1 cellular context compared by ENCODE assay signal in the genomic region with DNA sequence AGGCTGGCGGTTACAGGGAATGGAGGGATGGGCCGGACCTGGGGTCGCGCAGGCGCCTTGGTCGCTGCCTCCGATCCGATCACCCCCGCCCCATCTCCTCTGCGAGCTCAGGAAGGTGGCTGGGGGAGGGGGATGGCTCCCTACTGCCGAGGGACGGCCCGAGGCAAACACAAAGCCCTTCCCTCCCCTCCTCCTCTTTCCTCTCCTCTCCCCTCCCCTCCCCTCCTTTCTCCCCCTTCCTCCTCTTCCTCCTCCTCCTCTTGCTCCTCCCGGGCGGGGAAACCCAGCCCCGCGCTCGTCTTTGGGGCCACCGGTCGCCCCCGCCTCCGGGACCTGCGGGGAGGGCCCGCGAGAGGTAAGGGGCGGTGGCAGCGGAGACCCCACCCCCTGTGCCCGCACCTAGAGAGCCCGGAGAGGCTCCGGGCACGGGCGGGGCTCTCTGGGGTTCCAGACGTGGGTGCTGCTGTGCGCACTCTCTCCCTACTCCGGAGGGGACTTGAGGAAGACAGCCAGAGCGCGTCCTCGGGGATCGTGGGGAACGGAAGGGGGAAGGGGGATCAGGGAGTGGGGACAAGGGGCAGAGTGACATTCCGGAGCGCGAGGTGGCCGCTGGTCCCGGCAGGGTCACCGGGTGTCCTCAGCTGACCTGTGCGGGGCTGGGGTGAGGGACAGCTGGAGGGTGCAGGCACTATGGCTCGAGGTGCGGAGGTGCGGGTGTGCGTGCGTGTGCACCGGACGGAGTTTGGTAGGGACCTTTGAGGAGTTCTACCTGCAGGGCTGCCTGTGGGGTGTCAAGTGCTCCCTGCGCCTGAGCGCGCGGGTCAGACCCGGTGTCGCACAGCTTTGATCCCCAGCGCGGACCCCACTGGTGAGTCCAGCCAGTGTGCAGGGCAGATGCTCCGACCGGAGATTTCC.
TF ChIP-seq lines count a peak whose summit lies in the region.

A gene with protein sequence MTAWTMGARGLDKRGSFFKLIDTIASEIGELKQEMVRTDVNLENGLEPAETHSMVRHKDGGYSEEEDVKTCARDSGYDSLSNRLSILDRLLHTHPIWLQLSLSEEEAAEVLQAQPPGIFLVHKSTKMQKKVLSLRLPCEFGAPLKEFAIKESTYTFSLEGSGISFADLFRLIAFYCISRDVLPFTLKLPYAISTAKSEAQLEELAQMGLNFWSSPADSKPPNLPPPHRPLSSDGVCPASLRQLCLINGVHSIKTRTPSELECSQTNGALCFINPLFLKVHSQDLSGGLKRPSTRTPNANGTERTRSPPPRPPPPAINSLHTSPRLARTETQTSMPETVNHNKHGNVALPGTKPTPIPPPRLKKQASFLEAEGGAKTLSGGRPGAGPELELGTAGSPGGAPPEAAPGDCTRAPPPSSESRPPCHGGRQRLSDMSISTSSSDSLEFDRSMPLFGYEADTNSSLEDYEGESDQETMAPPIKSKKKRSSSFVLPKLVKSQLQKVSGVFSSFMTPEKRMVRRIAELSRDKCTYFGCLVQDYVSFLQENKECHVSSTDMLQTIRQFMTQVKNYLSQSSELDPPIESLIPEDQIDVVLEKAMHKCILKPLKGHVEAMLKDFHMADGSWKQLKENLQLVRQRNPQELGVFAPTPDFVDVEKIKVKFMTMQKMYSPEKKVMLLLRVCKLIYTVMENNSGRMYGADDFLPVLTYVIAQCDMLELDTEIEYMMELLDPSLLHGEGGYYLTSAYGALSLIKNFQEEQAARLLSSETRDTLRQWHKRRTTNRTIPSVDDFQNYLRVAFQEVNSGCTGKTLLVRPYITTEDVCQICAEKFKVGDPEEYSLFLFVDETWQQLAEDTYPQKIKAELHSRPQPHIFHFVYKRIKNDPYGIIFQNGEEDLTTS (plus strand): TSS at position 286 of the 915 bp plus-strand sequence. CDS start 131,344 bp downstream, outside the sequence.

TF ChIP-seq in HepG2, 621 proteins besides CTCF, POLR2A, EP300 and RAD21 (continued from another document and continues in another):
- TF ChIP-seq ZNF510 (CRISPR knock-in tag; IDR thresholded peaks at IDR 0.05; ENCODE audit: low read depth) (no peak), RFXAP (CRISPR knock-in tag; IDR thresholded peaks at IDR 0.05; ENCODE audit: borderline replicate concordance) (no peak), GZF1 (CRISPR knock-in tag; IDR thresholded peaks at IDR 0.05) (no peak), ATF1 (CRISPR knock-in tag; IDR thresholded peaks at IDR 0.05) (no peak), ATAD3A (CRISPR knock-in tag; IDR thresholded peaks at IDR 0.05) (no peak), RARA (CRISPR knock-in tag; IDR thresholded peaks at IDR 0.05) (peak; percentile 34; the same call in 1 of the 2 replicates), HNRNPUL1 (IDR thresholded peaks at IDR 0.05; ENCODE audit: low read depth, low read length) (no peak), ETV5 (CRISPR knock-in tag; IDR thresholded peaks at IDR 0.05; ENCODE audit: borderline replicate concordance) (no peak), MAF1 (CRISPR knock-in tag; IDR thresholded peaks at IDR 0.05; ENCODE audit: borderline replicate concordance) (no peak), MBD4 (IDR thresholded peaks at IDR 0.05; ENCODE audit: borderline replicate concordance, low read length) (no peak), KAT7 (CRISPR knock-in tag; IDR thresholded peaks at IDR 0.05; ENCODE audit: borderline replicate concordance) (no peak), KDM6A (CRISPR knock-in tag; IDR thresholded peaks at IDR 0.05; ENCODE audit: low read depth) (no peak), EHMT2 (IDR thresholded peaks at IDR 0.05; ENCODE audit: borderline replicate concordance, low read depth, low read length) (no peak), ZNF775 (CRISPR knock-in tag; IDR thresholded peaks at IDR 0.05; ENCODE audit: borderline replicate concordance) (no peak), PLRG1 (conservative IDR thresholded peaks at IDR 0.05) (no peak), ZNF10 (CRISPR knock-in tag; IDR thresholded peaks at IDR 0.05; ENCODE audit: borderline replicate concordance, low read depth) (no peak), WIZ (CRISPR knock-in tag; IDR thresholded peaks at IDR 0.05) (no peak), ZNF660 (CRISPR knock-in tag; IDR thresholded peaks at IDR 0.05; ENCODE audit: borderline replicate concordance, low read depth) (no peak), ZNF121 (CRISPR knock-in tag; IDR thresholded peaks at IDR 0.05) (no peak), ZNF253 (CRISPR knock-in tag; IDR thresholded peaks at IDR 0.05; ENCODE audit: borderline replicate concordance) (0 out of 2 replicates have a peak, but pooled peaks have one; percentile 47)
- TF ChIP-seq, protein P1, sequence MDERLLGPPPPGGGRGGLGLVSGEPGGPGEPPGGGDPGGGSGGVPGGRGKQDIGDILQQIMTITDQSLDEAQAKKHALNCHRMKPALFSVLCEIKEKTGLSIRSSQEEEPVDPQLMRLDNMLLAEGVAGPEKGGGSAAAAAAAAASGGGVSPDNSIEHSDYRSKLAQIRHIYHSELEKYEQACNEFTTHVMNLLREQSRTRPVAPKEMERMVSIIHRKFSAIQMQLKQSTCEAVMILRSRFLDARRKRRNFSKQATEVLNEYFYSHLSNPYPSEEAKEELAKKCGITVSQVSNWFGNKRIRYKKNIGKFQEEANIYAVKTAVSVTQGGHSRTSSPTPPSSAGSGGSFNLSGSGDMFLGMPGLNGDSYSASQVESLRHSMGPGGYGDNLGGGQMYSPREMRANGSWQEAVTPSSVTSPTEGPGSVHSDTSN (CRISPR knock-in tag; IDR thresholded peaks at IDR 0.05), result no peak
- TF ChIP-seq, protein P2, sequence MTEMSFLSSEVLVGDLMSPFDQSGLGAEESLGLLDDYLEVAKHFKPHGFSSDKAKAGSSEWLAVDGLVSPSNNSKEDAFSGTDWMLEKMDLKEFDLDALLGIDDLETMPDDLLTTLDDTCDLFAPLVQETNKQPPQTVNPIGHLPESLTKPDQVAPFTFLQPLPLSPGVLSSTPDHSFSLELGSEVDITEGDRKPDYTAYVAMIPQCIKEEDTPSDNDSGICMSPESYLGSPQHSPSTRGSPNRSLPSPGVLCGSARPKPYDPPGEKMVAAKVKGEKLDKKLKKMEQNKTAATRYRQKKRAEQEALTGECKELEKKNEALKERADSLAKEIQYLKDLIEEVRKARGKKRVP (CRISPR knock-in tag; IDR thresholded peaks at IDR 0.05), result 0 out of 4 replicates have a peak, but pooled peaks of 1 of the 2 experiments have one; percentile 16
- TF ChIP-seq, protein P3, sequence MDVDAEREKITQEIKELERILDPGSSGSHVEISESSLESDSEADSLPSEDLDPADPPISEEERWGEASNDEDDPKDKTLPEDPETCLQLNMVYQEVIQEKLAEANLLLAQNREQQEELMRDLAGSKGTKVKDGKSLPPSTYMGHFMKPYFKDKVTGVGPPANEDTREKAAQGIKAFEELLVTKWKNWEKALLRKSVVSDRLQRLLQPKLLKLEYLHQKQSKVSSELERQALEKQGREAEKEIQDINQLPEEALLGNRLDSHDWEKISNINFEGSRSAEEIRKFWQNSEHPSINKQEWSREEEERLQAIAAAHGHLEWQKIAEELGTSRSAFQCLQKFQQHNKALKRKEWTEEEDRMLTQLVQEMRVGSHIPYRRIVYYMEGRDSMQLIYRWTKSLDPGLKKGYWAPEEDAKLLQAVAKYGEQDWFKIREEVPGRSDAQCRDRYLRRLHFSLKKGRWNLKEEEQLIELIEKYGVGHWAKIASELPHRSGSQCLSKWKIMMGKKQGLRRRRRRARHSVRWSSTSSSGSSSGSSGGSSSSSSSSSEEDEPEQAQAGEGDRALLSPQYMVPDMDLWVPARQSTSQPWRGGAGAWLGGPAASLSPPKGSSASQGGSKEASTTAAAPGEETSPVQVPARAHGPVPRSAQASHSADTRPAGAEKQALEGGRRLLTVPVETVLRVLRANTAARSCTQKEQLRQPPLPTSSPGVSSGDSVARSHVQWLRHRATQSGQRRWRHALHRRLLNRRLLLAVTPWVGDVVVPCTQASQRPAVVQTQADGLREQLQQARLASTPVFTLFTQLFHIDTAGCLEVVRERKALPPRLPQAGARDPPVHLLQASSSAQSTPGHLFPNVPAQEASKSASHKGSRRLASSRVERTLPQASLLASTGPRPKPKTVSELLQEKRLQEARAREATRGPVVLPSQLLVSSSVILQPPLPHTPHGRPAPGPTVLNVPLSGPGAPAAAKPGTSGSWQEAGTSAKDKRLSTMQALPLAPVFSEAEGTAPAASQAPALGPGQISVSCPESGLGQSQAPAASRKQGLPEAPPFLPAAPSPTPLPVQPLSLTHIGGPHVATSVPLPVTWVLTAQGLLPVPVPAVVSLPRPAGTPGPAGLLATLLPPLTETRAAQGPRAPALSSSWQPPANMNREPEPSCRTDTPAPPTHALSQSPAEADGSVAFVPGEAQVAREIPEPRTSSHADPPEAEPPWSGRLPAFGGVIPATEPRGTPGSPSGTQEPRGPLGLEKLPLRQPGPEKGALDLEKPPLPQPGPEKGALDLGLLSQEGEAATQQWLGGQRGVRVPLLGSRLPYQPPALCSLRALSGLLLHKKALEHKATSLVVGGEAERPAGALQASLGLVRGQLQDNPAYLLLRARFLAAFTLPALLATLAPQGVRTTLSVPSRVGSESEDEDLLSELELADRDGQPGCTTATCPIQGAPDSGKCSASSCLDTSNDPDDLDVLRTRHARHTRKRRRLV (CRISPR knock-in tag; IDR thresholded peaks at IDR 0.05), result 0 out of 2 replicates have a peak, but pooled peaks have one; percentile 57
- TF ChIP-seq, protein P4, sequence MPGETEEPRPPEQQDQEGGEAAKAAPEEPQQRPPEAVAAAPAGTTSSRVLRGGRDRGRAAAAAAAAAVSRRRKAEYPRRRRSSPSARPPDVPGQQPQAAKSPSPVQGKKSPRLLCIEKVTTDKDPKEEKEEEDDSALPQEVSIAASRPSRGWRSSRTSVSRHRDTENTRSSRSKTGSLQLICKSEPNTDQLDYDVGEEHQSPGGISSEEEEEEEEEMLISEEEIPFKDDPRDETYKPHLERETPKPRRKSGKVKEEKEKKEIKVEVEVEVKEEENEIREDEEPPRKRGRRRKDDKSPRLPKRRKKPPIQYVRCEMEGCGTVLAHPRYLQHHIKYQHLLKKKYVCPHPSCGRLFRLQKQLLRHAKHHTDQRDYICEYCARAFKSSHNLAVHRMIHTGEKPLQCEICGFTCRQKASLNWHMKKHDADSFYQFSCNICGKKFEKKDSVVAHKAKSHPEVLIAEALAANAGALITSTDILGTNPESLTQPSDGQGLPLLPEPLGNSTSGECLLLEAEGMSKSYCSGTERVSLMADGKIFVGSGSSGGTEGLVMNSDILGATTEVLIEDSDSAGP (CRISPR knock-in tag; IDR thresholded peaks at IDR 0.05; ENCODE audit: borderline replicate concordance), result 0 out of 2 replicates have a peak, but pooled peaks have one; percentile 6
- TF ChIP-seq, protein P5, sequence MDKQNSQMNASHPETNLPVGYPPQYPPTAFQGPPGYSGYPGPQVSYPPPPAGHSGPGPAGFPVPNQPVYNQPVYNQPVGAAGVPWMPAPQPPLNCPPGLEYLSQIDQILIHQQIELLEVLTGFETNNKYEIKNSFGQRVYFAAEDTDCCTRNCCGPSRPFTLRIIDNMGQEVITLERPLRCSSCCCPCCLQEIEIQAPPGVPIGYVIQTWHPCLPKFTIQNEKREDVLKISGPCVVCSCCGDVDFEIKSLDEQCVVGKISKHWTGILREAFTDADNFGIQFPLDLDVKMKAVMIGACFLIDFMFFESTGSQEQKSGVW (CRISPR knock-in tag; IDR thresholded peaks at IDR 0.05; ENCODE audit: borderline replicate concordance), result no peak
- TF ChIP-seq, protein P6, sequence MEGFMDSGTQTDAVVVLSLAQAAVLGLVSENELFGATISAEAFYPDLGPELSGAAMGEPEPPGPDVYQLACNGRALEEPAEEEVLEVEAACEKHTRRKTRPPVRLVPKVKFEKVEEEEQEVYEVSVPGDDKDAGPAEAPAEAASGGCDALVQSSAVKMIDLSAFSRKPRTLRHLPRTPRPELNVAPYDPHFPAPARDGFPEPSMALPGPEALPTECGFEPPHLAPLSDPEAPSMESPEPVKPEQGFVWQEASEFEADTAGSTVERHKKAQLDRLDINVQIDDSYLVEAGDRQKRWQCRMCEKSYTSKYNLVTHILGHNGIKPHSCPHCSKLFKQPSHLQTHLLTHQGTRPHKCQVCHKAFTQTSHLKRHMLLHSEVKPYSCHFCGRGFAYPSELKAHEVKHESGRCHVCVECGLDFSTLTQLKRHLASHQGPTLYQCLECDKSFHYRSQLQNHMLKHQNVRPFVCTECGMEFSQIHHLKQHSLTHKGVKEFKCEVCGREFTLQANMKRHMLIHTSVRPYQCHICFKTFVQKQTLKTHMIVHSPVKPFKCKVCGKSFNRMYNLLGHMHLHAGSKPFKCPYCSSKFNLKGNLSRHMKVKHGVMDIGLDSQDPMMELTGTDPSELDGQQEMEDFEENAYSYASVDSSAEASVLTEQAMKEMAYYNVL (CRISPR knock-in tag; IDR thresholded peaks at IDR 0.05; ENCODE audit: borderline replicate concordance), result no peak
- TF ChIP-seq, protein P7, sequence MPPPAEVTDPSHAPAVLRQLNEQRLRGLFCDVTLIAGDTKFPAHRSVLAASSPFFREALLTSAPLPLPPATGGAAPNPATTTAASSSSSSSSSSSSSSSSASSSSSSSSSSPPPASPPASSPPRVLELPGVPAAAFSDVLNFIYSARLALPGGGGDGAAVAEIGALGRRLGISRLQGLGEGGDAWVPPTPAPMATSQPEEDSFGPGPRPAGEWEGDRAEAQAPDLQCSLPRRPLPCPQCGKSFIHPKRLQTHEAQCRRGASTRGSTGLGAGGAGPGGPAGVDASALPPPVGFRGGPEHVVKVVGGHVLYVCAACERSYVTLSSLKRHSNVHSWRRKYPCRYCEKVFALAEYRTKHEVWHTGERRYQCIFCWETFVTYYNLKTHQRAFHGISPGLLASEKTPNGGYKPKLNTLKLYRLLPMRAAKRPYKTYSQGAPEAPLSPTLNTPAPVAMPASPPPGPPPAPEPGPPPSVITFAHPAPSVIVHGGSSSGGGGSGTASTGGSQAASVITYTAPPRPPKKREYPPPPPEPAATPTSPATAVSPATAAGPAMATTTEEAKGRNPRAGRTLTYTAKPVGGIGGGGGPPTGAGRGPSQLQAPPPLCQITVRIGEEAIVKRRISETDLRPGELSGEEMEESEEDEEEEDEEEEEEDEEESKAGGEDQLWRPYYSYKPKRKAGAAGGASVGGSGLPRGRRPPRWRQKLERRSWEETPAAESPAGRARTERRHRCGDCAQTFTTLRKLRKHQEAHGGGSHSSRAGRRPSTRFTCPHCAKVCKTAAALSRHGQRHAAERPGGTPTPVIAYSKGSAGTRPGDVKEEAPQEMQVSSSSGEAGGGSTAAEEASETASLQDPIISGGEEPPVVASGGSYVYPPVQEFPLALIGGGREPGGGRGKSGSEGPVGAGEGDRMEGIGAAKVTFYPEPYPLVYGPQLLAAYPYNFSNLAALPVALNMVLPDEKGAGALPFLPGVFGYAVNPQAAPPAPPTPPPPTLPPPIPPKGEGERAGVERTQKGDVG (CRISPR knock-in tag; IDR thresholded peaks at IDR 0.05; ENCODE audit: borderline replicate concordance), result 0 out of 2 replicates have a peak, but pooled peaks have one; percentile 39
- TF ChIP-seq, protein P8, sequence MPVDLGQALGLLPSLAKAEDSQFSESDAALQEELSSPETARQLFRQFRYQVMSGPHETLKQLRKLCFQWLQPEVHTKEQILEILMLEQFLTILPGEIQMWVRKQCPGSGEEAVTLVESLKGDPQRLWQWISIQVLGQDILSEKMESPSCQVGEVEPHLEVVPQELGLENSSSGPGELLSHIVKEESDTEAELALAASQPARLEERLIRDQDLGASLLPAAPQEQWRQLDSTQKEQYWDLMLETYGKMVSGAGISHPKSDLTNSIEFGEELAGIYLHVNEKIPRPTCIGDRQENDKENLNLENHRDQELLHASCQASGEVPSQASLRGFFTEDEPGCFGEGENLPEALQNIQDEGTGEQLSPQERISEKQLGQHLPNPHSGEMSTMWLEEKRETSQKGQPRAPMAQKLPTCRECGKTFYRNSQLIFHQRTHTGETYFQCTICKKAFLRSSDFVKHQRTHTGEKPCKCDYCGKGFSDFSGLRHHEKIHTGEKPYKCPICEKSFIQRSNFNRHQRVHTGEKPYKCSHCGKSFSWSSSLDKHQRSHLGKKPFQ (CRISPR knock-in tag; IDR thresholded peaks at IDR 0.05; ENCODE audit: insufficient replicate concordance), result no peak
